In the genomic region with DNA sequence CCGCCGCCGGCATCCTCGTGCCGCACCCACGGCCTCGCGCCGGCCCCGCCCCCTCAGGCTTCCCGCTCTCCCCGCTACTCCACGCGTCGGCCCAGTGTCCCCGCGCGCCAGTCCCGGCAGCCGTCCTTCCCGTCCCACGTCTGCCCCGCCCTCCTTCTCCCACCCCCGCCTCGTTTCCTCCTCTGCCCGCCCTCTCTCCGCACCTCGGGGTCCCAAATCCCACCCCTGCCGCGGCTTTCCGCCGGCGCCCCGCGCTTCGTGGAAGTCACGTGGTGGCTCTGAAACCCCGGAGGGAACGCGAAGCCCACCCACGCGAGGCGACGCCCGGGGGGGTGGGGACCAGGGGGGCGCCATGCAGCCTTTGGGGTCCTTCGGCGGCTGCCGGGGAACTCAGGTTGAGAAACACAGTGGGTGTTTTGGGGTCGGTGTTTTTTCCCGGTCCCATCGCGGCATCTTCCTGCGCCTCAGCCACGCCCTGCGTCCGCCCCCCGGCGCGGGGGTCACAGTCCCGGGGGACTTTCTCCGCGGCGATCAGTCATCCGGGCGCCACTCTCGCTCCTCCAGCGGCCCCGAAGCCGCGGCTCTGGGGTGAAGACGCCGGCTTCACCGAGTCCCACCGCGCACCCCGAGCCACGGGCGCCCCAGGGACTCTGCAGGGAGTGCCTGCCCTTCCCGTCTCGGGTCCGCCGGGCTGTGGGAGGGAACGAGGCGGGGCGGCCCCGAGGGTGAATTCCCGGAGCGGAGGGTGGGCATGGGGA, we compare ENCODE assay signal across 8 cellular contexts. TPM values are rescaled to one million over a fixed set of nuclear protein-coding genes. Genes with fewer than 3 reads are reported as not detected.
DNase-seq lines count a peak whose midpoint lies in the region; ATAC-seq, FAIRE-seq and TF ChIP-seq lines count a peak whose summit lies in the region.

A gene with protein sequence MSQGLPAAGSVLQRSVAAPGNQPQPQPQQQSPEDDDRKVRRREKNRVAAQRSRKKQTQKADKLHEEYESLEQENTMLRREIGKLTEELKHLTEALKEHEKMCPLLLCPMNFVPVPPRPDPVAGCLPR (minus strand): TSS at position 2 of the 758 bp plus-strand sequence. CDS start 78 bp downstream, outside the sequence.

- no peak within 1 kb of the TSS for H3K27ac ChIP-seq in GM12878 (ENCODE audit: control insufficient read depth, insufficient read depth)

- TF ChIP-seq RAD21 in GM12878 (IDR thresholded peaks at IDR 0.05; ENCODE audit: insufficient read depth, low read depth, low read length) = no peak

- peak within 1 kb of the TSS; percentile 77 for H2AFZ ChIP-seq in GM12878 (ENCODE audit: control insufficient read depth, low read depth, low read length)

- H3K4me3 ChIP-seq in GM12878 (peak within 1 kb of the TSS; percentile 82), kidney epithelial cell (ENCODE audit: low read depth, low read length) (peak within 1 kb of the TSS; percentile 40)

- peak within 1 kb of the TSS; percentile 57 for H3K9ac ChIP-seq in GM12878 (ENCODE audit: control insufficient read depth, insufficient read depth, low read length)

- POLR2A ChIA-PET in GM12878 (lab: Charles Lee) = interaction anchor here (4.7 kb wide), 1 partner anchor 22 kb away, joined by 29 read pairs; no protein-coding TSS in a partner anchor

- RAD21 ChIA-PET in GM12878 (lab: Charles Lee; ENCODE audit: unreplicated experiment) = interaction anchor here (0.6 to 4.8 kb wide), 11 partner anchors 16 to 223 kb away, joined by 3 to 47 read pairs (median 9); a partner anchor contains a TSS

- DNase-seq in GM12878 (ENCODE audit: low read depth, low spot score) = no peak
- no peak for DNase-seq in kidney epithelial cell (ENCODE audit: low read depth)
- DNase-seq in stimulated activated CD4-positive, alpha-beta T cell treated with anti-CD3 and anti-CD28 coated beads, Interleukin-4, amount 100 ng/mL, for 1 hour = peak; percentile 70

- no peak; the same call in 1 of the 2 replicates for TF ChIP-seq POLR2A in GM12878 (IDR thresholded peaks at IDR 0.05; ENCODE audit: low read depth, low read length)

- SMC1A ChIA-PET in GM12878 (lab: Charles Lee; ENCODE audit: uncharacterized antibody, unreplicated experiment) = interaction anchor here (1.3 to 4.8 kb wide), 9 partner anchors 16 to 295 kb away, joined by 5 to 64 read pairs (median 11); no protein-coding TSS in a partner anchor

- FAIRE-seq in GM12878 (lab: Jason Lieb, UNC) = no peak

- intact Hi-C loops in GM12878 (cut with micrococcal nuclease; ENCODE audit: unreplicated experiment) = loop anchor here (1.0 to 5.0 kb wide), 4 partner anchors 35 to 93 kb away; no protein-coding TSS in a partner anchor

- in situ Hi-C loops in GM12878 (cut with MboI) = no loop called here

- no TSS peak for BruUV-seq in GM12878 (replicated peaks; lab: Mats Ljungman, UMichigan)

- TF ChIP-seq CTCF in GM12878 (IDR thresholded peaks at IDR 0.05 in 2 of 3, conservative IDR thresholded peaks at IDR 0.05 in 1 of 3; ENCODE audit: control insufficient read depth in 2 of 3, extremely low read depth in 1 of 3, insufficient read depth in 1 of 3, low read depth in 3 of 3, low read length in 3 of 3) (no peak), kidney epithelial cell (IDR thresholded peaks at IDR 0.05; ENCODE audit: insufficient read depth, low read length, poor library complexity, severe bottlenecking) (no peak)

- H3K79me2 ChIP-seq in GM12878 (ENCODE audit: control insufficient read depth, insufficient read depth, low read length) = peaks cover 6% of the 10 kb centered on the region

- no peaks in the 10 kb centered on the region for H4K20me1 ChIP-seq in GM12878 (ENCODE audit: control insufficient read depth, insufficient read depth)

- H3K36me3 Mint-ChIP-seq in T-helper 1 cell treated with Interleukin-12 subunit alpha and Interleukin-12 subunit beta and Interleukin-4 antibody, amounts not matched to agents 30 μg/mL and 1 μg/mL, for 36 hours (ENCODE audit: low read depth) = peaks cover 17% of the 10 kb centered on the region

- H3K4me1 ChIP-seq in GM12878 (ENCODE audit: control insufficient read depth, insufficient read depth, low read length) = peaks cover 27% of the 10 kb centered on the region

- ATAC-seq in GM18867 (IDR thresholded peaks at IDR 0.05; ENCODE audit: unreplicated experiment) (peak; percentile 30), HG02885 (IDR thresholded peaks at IDR 0.05; ENCODE audit: poor library complexity, unreplicated experiment) (peak; percentile 37), GM12878 (peak; percentile 54), GM18873 (IDR thresholded peaks at IDR 0.05; ENCODE audit: low FRiP score, unreplicated experiment) (no peak), HG03097 (IDR thresholded peaks at IDR 0.05; ENCODE audit: low FRiP score, unreplicated experiment) (no peak)

- CTCF ChIA-PET in GM12878 (lab: Yijun Ruan, JAX) = interaction anchor here (0.9 to 4.7 kb wide), 11 partner anchors 16 to 243 kb away, joined by 3 to 91 read pairs (median 11); no protein-coding TSS in a partner anchor

- 1% methylated on average over 32 of the region's 89 CpGs for WGBS in GM12878 (ENCODE audit: insufficient coverage, insufficient replicate concordance, low lambda C conversion rate, missing lambda C conversion rate)

- peak within 1 kb of the TSS; percentile 95 for H3K4me2 ChIP-seq in GM12878 (ENCODE audit: control insufficient read depth, insufficient read depth)

- H3K9me3 ChIP-seq in GM12878 (replicated peaks; ENCODE audit: control insufficient read depth, insufficient read depth, low read length) = no peaks in the 10 kb centered on the region

- H3K36me3 ChIP-seq in GM12878 (ENCODE audit: control insufficient read depth in 2 of 2, insufficient read depth in 2 of 2, low read length in 1 of 2) (peaks cover 0 to 5% of the 10 kb centered on the region in 2 experiments; a peak in 1 of 4 replicates), kidney epithelial cell (ENCODE audit: control insufficient read depth, insufficient read depth, low read length) (no peaks in the 10 kb centered on the region)

- H3K9me3 Mint-ChIP-seq in T-helper 1 cell treated with Interleukin-12 subunit alpha and Interleukin-12 subunit beta and Interleukin-4 antibody, amounts not matched to agents 30 μg/mL and 1 μg/mL, for 36 hours = no peaks in the 10 kb centered on the region

- peaks cover 42% of the 10 kb centered on the region for H3K4me1 Mint-ChIP-seq in T-helper 1 cell treated with Interleukin-12 subunit alpha and Interleukin-12 subunit beta and Interleukin-4 antibody, amounts not matched to agents 30 μg/mL and 1 μg/mL, for 36 hours (ENCODE audit: low read depth)

- H3K27me3 Mint-ChIP-seq in T-helper 1 cell treated with Interleukin-12 subunit alpha and Interleukin-12 subunit beta and Interleukin-4 antibody, amounts not matched to agents 30 μg/mL and 1 μg/mL, for 36 hours (ENCODE audit: low read depth) = peaks cover 47% of the 10 kb centered on the region

- no peak for TF ChIP-seq EP300 in GM12878 (IDR thresholded peaks at IDR 0.05; ENCODE audit: borderline replicate concordance in 1 of 2, control insufficient read depth in 1 of 2, low read depth in 2 of 2, low read length in 2 of 2)

- H3K27me3 ChIP-seq in GM12878 (replicated peaks in 1 of 2; ENCODE audit: control insufficient read depth in 2 of 2, insufficient read depth in 2 of 2, low read length in 1 of 2) (no peaks in the 10 kb centered on the region), kidney epithelial cell (ENCODE audit: control insufficient read depth, insufficient read depth, low read length) (peaks cover 26% of the 10 kb centered on the region)

- H3K27ac Mint-ChIP-seq in T-helper 1 cell treated with Interleukin-12 subunit alpha and Interleukin-12 subunit beta and Interleukin-4 antibody, amounts not matched to agents 30 μg/mL and 1 μg/mL, for 36 hours = peak within 1 kb of the TSS; percentile 75

- H3K4me3 Mint-ChIP-seq in T-helper 1 cell treated with Interleukin-12 subunit alpha and Interleukin-12 subunit beta and Interleukin-4 antibody, amounts not matched to agents 30 μg/mL and 1 μg/mL, for 36 hours = peak within 1 kb of the TSS; percentile 88

TF ChIP-seq in GM12878, 131 proteins besides CTCF, POLR2A, EP300 and RAD21 (continues in another document):
- TF ChIP-seq, protein P1, sequence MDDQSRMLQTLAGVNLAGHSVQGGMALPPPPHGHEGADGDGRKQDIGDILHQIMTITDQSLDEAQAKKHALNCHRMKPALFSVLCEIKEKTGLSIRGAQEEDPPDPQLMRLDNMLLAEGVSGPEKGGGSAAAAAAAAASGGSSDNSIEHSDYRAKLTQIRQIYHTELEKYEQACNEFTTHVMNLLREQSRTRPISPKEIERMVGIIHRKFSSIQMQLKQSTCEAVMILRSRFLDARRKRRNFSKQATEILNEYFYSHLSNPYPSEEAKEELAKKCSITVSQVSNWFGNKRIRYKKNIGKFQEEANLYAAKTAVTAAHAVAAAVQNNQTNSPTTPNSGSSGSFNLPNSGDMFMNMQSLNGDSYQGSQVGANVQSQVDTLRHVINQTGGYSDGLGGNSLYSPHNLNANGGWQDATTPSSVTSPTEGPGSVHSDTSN (IDR thresholded peaks at IDR 0.05; ENCODE audit: insufficient replicate concordance, low read depth, low read length) = no peak
- TF ChIP-seq NRF1 (conservative IDR thresholded peaks at IDR 0.05; ENCODE audit: low read depth, low read length) = no peak
- TF ChIP-seq KLF5 (IDR thresholded peaks at IDR 0.05; ENCODE audit: partially characterized antibody) = no peak
- no peak for TF ChIP-seq WRNIP1 (IDR thresholded peaks at IDR 0.05; ENCODE audit: borderline replicate concordance, low read depth, low read length)
- TF ChIP-seq CREB1 (IDR thresholded peaks at IDR 0.05; ENCODE audit: low read depth) = peak; percentile 71
- no peak for TF ChIP-seq SREBF1 (IDR thresholded peaks at IDR 0.05; ENCODE audit: low read length)
- TF ChIP-seq GABPA (IDR thresholded peaks at IDR 0.05; ENCODE audit: low read depth) = no peak
- TF ChIP-seq DPF2 (IDR thresholded peaks at IDR 0.05) = peak; percentile 60

RNA-seq across cellular contexts. Expression of the gene that starts here (rescaled TPM):
- 10.3 and 10.7 TPM in 2 replicates for total RNA-seq in GM12878 (2013; cell fraction: nucleolus; rRNA removed)
- total RNA-seq in GM12878 (2014; rRNA removed) (41.9 and 50.4 TPM in 2 replicates), GM12878 (2014; rRNA removed; fragmentation: Illumina TruSeq; extraction: Trizol) (28.7 and 30.6 TPM in 2 replicates), GM12878 (2021) (44.9 and 47.5 TPM in 2 replicates), kidney epithelial cell (0.89 and 5.4 TPM in 2 replicates)
- polyA plus RNA-seq in GM12878 (2011; ENCODE audit: low read depth) = 9.6 TPM
- polyA plus RNA-seq in GM12878 (2011; rRNA removed) (15.1 and 25.6 TPM in 2 replicates), GM12878 (2014; fragmentation: Illumina TruSeq; extraction: Trizol) (7.6 and 31.1 TPM in 2 replicates), GM12878 (2014; fragmentation: Nextera tagmentation; extraction: Ambion mirVana) (10 to 100 TPM; 11.1 to 12.3 TPM), GM12878 (2014; rRNA removed) (56.7 and 56.8 TPM in 2 replicates), GM12878 (2016; fragmentation: Nextera tagmentation; extraction: Ambion mirVana) (10 to 100 TPM; 20.4 to 33.2 TPM)
- 31.7 and 44.5 TPM in 2 replicates for polyA plus RNA-seq in GM12878 (2011; cell fraction: cytosol; rRNA removed)
- 26.0 and 28.6 TPM in 2 replicates for polyA plus RNA-seq in GM12878 (2011; cell fraction: nucleus; rRNA removed)
- polyA plus RNA-seq in GM12878 (2012) = 7.8 and 9.7 TPM in 2 replicates
- polyA minus RNA-seq in GM12878 (2011; rRNA and poly(A)+ RNA removed) = 5.7 and 9.1 TPM in 2 replicates
- 4.2 and 4.8 TPM in 2 replicates for polyA minus RNA-seq in GM12878 (2011; cell fraction: cytosol; rRNA and poly(A)+ RNA removed)
- 4.2 and 5.8 TPM in 2 replicates for polyA minus RNA-seq in GM12878 (2011; cell fraction: nucleus; rRNA and poly(A)+ RNA removed)

Comparison
In these comparisons a context has a peak if more than half of its experiments do, and no peak if none do; other contexts are left out.
1. ATAC-seq: peak in GM18867 (single experiment), HG02885 (single experiment) and GM12878 (single experiment); none in GM18873 (single experiment) and HG03097 (single experiment).